In genomic region chr19:5974721-5975387, GRCh38 we compare ENCODE assay signal across 10 cellular contexts. TPM values are rescaled to one million over a fixed set of nuclear protein-coding genes. Genes with fewer than 3 reads are reported as not detected.
DNase-seq lines count a peak whose midpoint lies in the region; ATAC-seq, FAIRE-seq and TF ChIP-seq lines count a peak whose summit lies in the region.
"Had no signal": no experiment of that assay in that cellular context is flagged by ENCODE, and none has a peak within 500 bp of the region (broad histone marks: within the 10 kb centered on the region; RNA-seq: fewer than 3 reads in every experiment).

No MANE protein-coding gene starts in this region.

- peak; percentile 67 for DNase-seq in activated CD4-positive, alpha-beta T cell treated with anti-CD3 and anti-CD28 coated beads for 48 hours
- DNase-seq in activated CD4-positive, alpha-beta T cell treated with anti-CD3 and anti-CD28 coated beads, Interleukin-2, amount 50 U/mL, for 1 hour, result no peak
- DNase-seq in activated CD4-positive, alpha-beta memory T cell treated with anti-CD3 and anti-CD28 coated beads for 36 hours, result peak; percentile 79
- DNase-seq in immature natural killer cell, result no peak
- DNase-seq in stimulated activated naive B cell treated with anti-CD40 and anti-IgM and Interleukin-4, amounts not matched to agents 10 μg/mL and 1 μg/mL and 100 μg/mL, for 72 hours, result no peak
- no peak for DNase-seq in H54 (ENCODE audit: insufficient read length, low spot score)
- DNase-seq: amniotic stem cell, GOT3 had no signal

- POLR2A ChIA-PET in activated CD4-positive, alpha-beta memory T cell treated with anti-CD3 and anti-CD28 coated beads for 36 hours (lab: Charles Lee), result interaction anchor here (1.3 kb wide), 1 partner anchor 13 kb away, joined by 3 read pairs; no protein-coding TSS in a partner anchor

- FAIRE-seq in H54 (lab: Jason Lieb, UNC), result no peak

- H3K36me3 Mint-ChIP-seq in activated CD4-positive, alpha-beta memory T cell treated with anti-CD3 and anti-CD28 coated beads for 36 hours, result peaks cover 16% of the 10 kb centered on the region
- no peaks in the 10 kb centered on the region for H3K36me3 Mint-ChIP-seq in immature natural killer cell
- peaks cover 7 to 42% of the 10 kb centered on the region in 2 donors for H3K36me3 Mint-ChIP-seq in stimulated activated naive B cell treated with anti-CD40 and anti-IgM and Interleukin-4, amounts not matched to agents 10 μg/mL and 1 μg/mL and 100 μg/mL, for 72 hours

- TF ChIP-seq POLR2A in H54 (IDR thresholded peaks at IDR 0.05; ENCODE audit: low read depth, low read length), result no peak

- peak overlapping the region; percentile 98 for H3K4me3 Mint-ChIP-seq in activated CD4-positive, alpha-beta memory T cell treated with anti-CD3 and anti-CD28 coated beads for 36 hours
- H3K4me3 Mint-ChIP-seq in immature natural killer cell, result peak overlapping the region in 4 of 5 donors; percentile 27 to 91 (median 50)
- H3K4me3 Mint-ChIP-seq in stimulated activated naive B cell treated with anti-CD40 and anti-IgM and Interleukin-4, amounts not matched to agents 10 μg/mL and 1 μg/mL and 100 μg/mL, for 72 hours, result peak overlapping the region; percentile 64

- peak; percentile 50 to 55 for ATAC-seq in stimulated activated naive B cell treated with anti-CD40 and anti-IgM and Interleukin-4, amounts not matched to agents 10 μg/mL and 1 μg/mL and 100 μg/mL, for 72 hours (replicated peaks)
- ATAC-seq in HG02588 (IDR thresholded peaks at IDR 0.05; ENCODE audit: unreplicated experiment), result no peak
- ATAC-seq in HG02759 (IDR thresholded peaks at IDR 0.05; ENCODE audit: unreplicated experiment), result no peak

- intact Hi-C loops in activated CD4-positive, alpha-beta memory T cell treated with anti-CD3 and anti-CD28 coated beads for 36 hours (cut with micrococcal nuclease), result loop anchor here (1.0 kb wide), 1 partner anchor 185 kb away; no protein-coding TSS in a partner anchor

- no peaks in the 10 kb centered on the region for H3K9me3 Mint-ChIP-seq in activated CD4-positive, alpha-beta memory T cell treated with anti-CD3 and anti-CD28 coated beads for 36 hours
- no peaks in the 10 kb centered on the region for H3K9me3 Mint-ChIP-seq in immature natural killer cell
- H3K9me3 Mint-ChIP-seq in stimulated activated naive B cell treated with anti-CD40 and anti-IgM and Interleukin-4, amounts not matched to agents 10 μg/mL and 1 μg/mL and 100 μg/mL, for 72 hours, result no peaks in the 10 kb centered on the region

- H3K27me3 Mint-ChIP-seq in activated CD4-positive, alpha-beta memory T cell treated with anti-CD3 and anti-CD28 coated beads for 36 hours, result no peaks in the 10 kb centered on the region
- peaks cover 5 to 8% (median 6%) of the 10 kb centered on the region in 3 donors for H3K27me3 Mint-ChIP-seq in immature natural killer cell (ENCODE audit: low read depth in 3 of 3)
- no peaks in the 10 kb centered on the region for H3K27me3 Mint-ChIP-seq in stimulated activated naive B cell treated with anti-CD40 and anti-IgM and Interleukin-4, amounts not matched to agents 10 μg/mL and 1 μg/mL and 100 μg/mL, for 72 hours

- H3K4me1 Mint-ChIP-seq in activated CD4-positive, alpha-beta memory T cell treated with anti-CD3 and anti-CD28 coated beads for 36 hours (ENCODE audit: low read depth), result peaks cover 65% of the 10 kb centered on the region
- H3K4me1 Mint-ChIP-seq in immature natural killer cell, result peaks cover 69 to 88% of the 10 kb centered on the region in 2 donors
- H3K4me1 Mint-ChIP-seq in stimulated activated naive B cell treated with anti-CD40 and anti-IgM and Interleukin-4, amounts not matched to agents 10 μg/mL and 1 μg/mL and 100 μg/mL, for 72 hours, result peaks cover 54 to 73% of the 10 kb centered on the region in 2 donors

- CTCF ChIA-PET in activated CD4-positive, alpha-beta memory T cell treated with anti-CD3 and anti-CD28 coated beads for 36 hours (lab: Charles Lee), result interaction anchor here (0.6 to 1.7 kb wide), 4 partner anchors 12 to 171 kb away, joined by 4 to 7 read pairs (median 5); no protein-coding TSS in a partner anchor

- H3K27ac Mint-ChIP-seq in activated CD4-positive, alpha-beta memory T cell treated with anti-CD3 and anti-CD28 coated beads for 36 hours, result peak overlapping the region; percentile 80
- H3K27ac Mint-ChIP-seq in immature natural killer cell, result peak overlapping the region in 3 of 6 donors; percentile 45 to 60 (median 51)
- peak overlapping the region; percentile 70 for H3K27ac Mint-ChIP-seq in stimulated activated naive B cell treated with anti-CD40 and anti-IgM and Interleukin-4, amounts not matched to agents 10 μg/mL and 1 μg/mL and 100 μg/mL, for 72 hours

RNA-seq across cellular contexts. Expression of gene RANBP3, which starts 3.1 kb away (rescaled TPM):
- total RNA-seq in activated CD4-positive, alpha-beta memory T cell treated with anti-CD3 and anti-CD28 coated beads for 36 hours, result 10 to 100 TPM; 78.1 to 81.3 TPM
- polyA plus RNA-seq in immature natural killer cell, result 10 to 100 TPM in 1 of 3 donors, 1 to 10 TPM in 2; 3.2 to 14.5 (median 4.4) TPM

Comparison
In these comparisons a context has a peak if more than half of its experiments do, and no peak if none do; other contexts are left out.
1. DNase-seq: peak in activated CD4-positive, alpha-beta T cell treated with anti-CD3 and anti-CD28 coated beads for 48 hours (single experiment) and activated CD4-positive, alpha-beta memory T cell treated with anti-CD3 and anti-CD28 coated beads for 36 hours (single experiment); none in activated CD4-positive, alpha-beta T cell treated with anti-CD3 and anti-CD28 coated beads, Interleukin-2, amount 50 U/mL, for 1 hour (single experiment), immature natural killer cell (0 of 3), stimulated activated naive B cell treated with anti-CD40 and anti-IgM and Interleukin-4, amounts not matched to agents 10 μg/mL and 1 μg/mL and 100 μg/mL, for 72 hours (single experiment) and H54 (single experiment).
2. ATAC-seq: peak in stimulated activated naive B cell treated with anti-CD40 and anti-IgM and Interleukin-4, amounts not matched to agents 10 μg/mL and 1 μg/mL and 100 μg/mL, for 72 hours (2 of 2); none in HG02588 (single experiment) and HG02759 (single experiment).
3. Peak in every context shown above with its lines, with median percentiles within 50 percentile points of each other: H3K4me3 Mint-ChIP-seq.